ENCODE assay signal across 14 cellular contexts in genomic region chr1:160621633-160622413, GRCh38. TPM values are rescaled to one million over a fixed set of nuclear protein-coding genes. Genes with fewer than 3 reads are reported as not detected.
DNase-seq lines count a peak whose midpoint lies in the region; ATAC-seq, FAIRE-seq and TF ChIP-seq lines count a peak whose summit lies in the region.
"Had no signal": no experiment of that assay in that cellular context is flagged by ENCODE, and none has a peak within 500 bp of the region (broad histone marks: within the 10 kb centered on the region; RNA-seq: fewer than 3 reads in every experiment).

No MANE protein-coding gene starts in this region.

- H3K27ac ChIP-seq in DND-41 (ENCODE audit: low read length): peak overlapping the region; percentile 57
- H3K27ac ChIP-seq: esophagus squamous epithelium, neural progenitor cell, sigmoid colon had no signal

- TF ChIP-seq CTCF in DND-41 (IDR thresholded peaks at IDR 0.05; ENCODE audit: borderline replicate concordance, extremely low read depth, low read length, poor library complexity, severe bottlenecking) (no peak), mucosa of descending colon (IDR thresholded peaks at IDR 0.05) (no peak), GM10266 (IDR thresholded peaks at IDR 0.05; ENCODE audit: control insufficient read depth, insufficient read depth, low read depth, missing control alignments) (no peak)

- peak overlapping the region; percentile 98 for H3K27ac Mint-ChIP-seq in activated CD4-positive, alpha-beta memory T cell treated with anti-CD3 and anti-CD28 coated beads for 36 hours
- H3K27ac Mint-ChIP-seq: neural progenitor cell had no signal

- CTCF ChIA-PET in activated CD4-positive, alpha-beta memory T cell treated with anti-CD3 and anti-CD28 coated beads for 36 hours (lab: Charles Lee): interaction anchor here (0.6 to 5.5 kb wide), 10 partner anchors 9 to 215 kb away, joined by 3 to 69 read pairs (median 4); no protein-coding TSS in a partner anchor

- DNase-seq in DND-41: peak; percentile 29
- DNase-seq in GM19239 (ENCODE audit: insufficient read length, low spot score): no peak
- peak; percentile 70 for DNase-seq in activated CD4-positive, alpha-beta memory T cell treated with anti-CD3 and anti-CD28 coated beads for 36 hours
- no peak for DNase-seq in mucosa of descending colon
- DNase-seq in GM10266 (ENCODE audit: extremely low spot score): no peak
- DNase-seq in NCI-H1694 (lab: John Stamatoyannopoulos, UW): no peak
- DNase-seq: esophagus squamous epithelium, hypothalamus, left ventricle myocardium superior, NCI-H2227 treated with DMSO at 0.1 percent for 48 hours, sigmoid colon had no signal

- no peaks in the 10 kb centered on the region for H3K9me3 Mint-ChIP-seq in activated CD4-positive, alpha-beta memory T cell treated with anti-CD3 and anti-CD28 coated beads for 36 hours

- H3K36me3 Mint-ChIP-seq in activated CD4-positive, alpha-beta memory T cell treated with anti-CD3 and anti-CD28 coated beads for 36 hours: peaks cover 80% of the 10 kb centered on the region
- H3K36me3 Mint-ChIP-seq: neural progenitor cell had no signal

- no peaks in the 10 kb centered on the region for H3K36me3 ChIP-seq in DND-41 (ENCODE audit: insufficient read depth, low read length)
- no peaks in the 10 kb centered on the region for H3K36me3 ChIP-seq in mucosa of descending colon (ENCODE audit: low read depth)
- H3K36me3 ChIP-seq: esophagus squamous epithelium, neural progenitor cell, sigmoid colon had no signal

- H4K20me1 ChIP-seq in DND-41 (ENCODE audit: insufficient read depth, low read length): no peaks in the 10 kb centered on the region

- peak overlapping the region; percentile 20 for H3K4me3 Mint-ChIP-seq in activated CD4-positive, alpha-beta memory T cell treated with anti-CD3 and anti-CD28 coated beads for 36 hours
- H3K4me3 Mint-ChIP-seq: neural progenitor cell had no signal

- peaks cover 85% of the 10 kb centered on the region for H3K4me1 Mint-ChIP-seq in activated CD4-positive, alpha-beta memory T cell treated with anti-CD3 and anti-CD28 coated beads for 36 hours (ENCODE audit: low read depth)
- H3K4me1 Mint-ChIP-seq: neural progenitor cell had no signal

- H3K4me3 ChIP-seq in DND-41 (ENCODE audit: low read depth in 1 of 2, low read length in 2 of 2): no peak overlapping the region
- H3K4me3 ChIP-seq in mucosa of descending colon: no peak overlapping the region
- H3K4me3 ChIP-seq: esophagus squamous epithelium, neural progenitor cell, sigmoid colon had no signal

- H3K27me3 ChIP-seq in DND-41 (ENCODE audit: insufficient read depth, low read length, poor library complexity): no peaks in the 10 kb centered on the region
- H3K27me3 ChIP-seq: esophagus squamous epithelium, neural progenitor cell, sigmoid colon had no signal

- POLR2A ChIA-PET in activated CD4-positive, alpha-beta memory T cell treated with anti-CD3 and anti-CD28 coated beads for 36 hours (lab: Charles Lee): interaction anchor here (1.3 to 11.8 kb wide), 4 partner anchors 11 to 359 kb away, joined by 3 to 288 read pairs (median 4); partner anchors contain the start of genes DCAF8 and SLAMF1

- H3K4me1 ChIP-seq in DND-41 (ENCODE audit: insufficient read depth, low read length) (peaks cover 63% of the 10 kb centered on the region), mucosa of descending colon (ENCODE audit: low read depth) (no peaks in the 10 kb centered on the region)
- H3K4me1 ChIP-seq: neural progenitor cell, sigmoid colon had no signal

- peak; percentile 94 for FAIRE-seq in GM19239 (lab: Jason Lieb, UNC)

- 0 out of 3 replicates have a peak, but pooled peaks have one; percentile 15 for ATAC-seq in DND-41 (ENCODE audit: insufficient read depth, low read depth)
- peak; percentile 19 for ATAC-seq in mucosa of descending colon
- no peak for ATAC-seq in GM21528 (IDR thresholded peaks at IDR 0.05; ENCODE audit: low FRiP score, unreplicated experiment)
- ATAC-seq: left ventricle myocardium superior had no signal

- intact Hi-C loops in activated CD4-positive, alpha-beta memory T cell treated with anti-CD3 and anti-CD28 coated beads for 36 hours (cut with micrococcal nuclease): loop anchor here (10.0 kb wide), 1 partner anchor 357 kb away; the partner anchor contains the start of gene DCAF8
- intact Hi-C loops in mucosa of descending colon (cut with DNase I, micrococcal nuclease): no loop called here

- H3K9me3 ChIP-seq in DND-41 (ENCODE audit: insufficient read depth, low read length, severe bottlenecking) (no peaks in the 10 kb centered on the region), mucosa of descending colon (no peaks in the 10 kb centered on the region)
- H3K9me3 ChIP-seq: esophagus squamous epithelium, sigmoid colon had no signal

- H3K4me2 ChIP-seq in DND-41 (ENCODE audit: insufficient read depth, low read length): no peak overlapping the region
- H3K4me2 ChIP-seq: neural progenitor cell had no signal

- H3K9ac ChIP-seq in DND-41 (ENCODE audit: low read depth, low read length): no peak overlapping the region
- H3K9ac ChIP-seq: neural progenitor cell had no signal

- H3K27me3 Mint-ChIP-seq in activated CD4-positive, alpha-beta memory T cell treated with anti-CD3 and anti-CD28 coated beads for 36 hours: no peaks in the 10 kb centered on the region

- peak overlapping the region; percentile 50; the same call in 1 of the 2 replicates for H2AFZ ChIP-seq in DND-41 (ENCODE audit: low read depth, low read length)
- H2AFZ ChIP-seq: neural progenitor cell had no signal

- H3K79me2 ChIP-seq in DND-41 (ENCODE audit: insufficient read depth, low read length): no peaks in the 10 kb centered on the region

RNA-seq across cellular contexts. Expression of gene SLAMF1, which starts 25.0 kb away (rescaled TPM):
- 100 to 1,000 TPM; 166 TPM for total RNA-seq in activated CD4-positive, alpha-beta memory T cell treated with anti-CD3 and anti-CD28 coated beads for 36 hours
- 1 to 10 TPM; 1.1 to 2.2 (median 1.6) TPM for total RNA-seq in mucosa of descending colon
- total RNA-seq: temporal lobe had no signal

RNA-seq across cellular contexts. Expression of gene CD84, which starts 42.5 kb away (rescaled TPM):
- total RNA-seq in activated CD4-positive, alpha-beta memory T cell treated with anti-CD3 and anti-CD28 coated beads for 36 hours: 10 to 100 TPM; 18.6 to 20.2 TPM
- 1 to 10 TPM; 3.8 to 7.3 (median 6.6) TPM for total RNA-seq in mucosa of descending colon

Comparison
In these comparisons a context has a peak if more than half of its experiments do, and no peak if none do; other contexts are left out.
1. DNase-seq: peak in DND-41 (single experiment) and activated CD4-positive, alpha-beta memory T cell treated with anti-CD3 and anti-CD28 coated beads for 36 hours (single experiment); none in GM19239 (single experiment), mucosa of descending colon (0 of 3), GM10266 (single experiment) and NCI-H1694 (single experiment).
2. RNA of gene SLAMF1, which starts 25.0 kb away (total RNA-seq): 166 TPM in activated CD4-positive, alpha-beta memory T cell treated with anti-CD3 and anti-CD28 coated beads for 36 hours; 1.1 to 2.2 TPM in mucosa of descending colon; every median in the first group is over 10 times any median in the second.